Comparison of ENCODE assay signal across 10 cellular contexts in genomic region chr10:59387951-59388431, GRCh38. TPM values are rescaled to one million over a fixed set of nuclear protein-coding genes. Genes with fewer than 3 reads are reported as not detected.
DNase-seq lines count a peak whose midpoint lies in the region; ATAC-seq and TF ChIP-seq lines count a peak whose summit lies in the region.
"Had no signal": no experiment of that assay in that cellular context is flagged by ENCODE, and none has a peak within 500 bp of the region (broad histone marks: within the 10 kb centered on the region; RNA-seq: fewer than 3 reads in every experiment).

No MANE protein-coding gene starts in this region.

- TF ChIP-seq CTCF in SK-N-SH (IDR thresholded peaks at IDR 0.05) = no peak
- TF ChIP-seq CTCF in retinal pigment epithelial cell (conservative IDR thresholded peaks at IDR 0.05; ENCODE audit: low read depth, low read length) = no peak

- POLR2A ChIA-PET in SK-N-SH (lab: Yijun Ruan, JAX) = no interaction called here

- ATAC-seq in GM18502 (IDR thresholded peaks at IDR 0.05; ENCODE audit: poor library complexity, unreplicated experiment) = no peak
- ATAC-seq: activated CD4-positive, alpha-beta T cell treated with anti-CD3 and anti-CD28 coated beads for 36 hours had no signal

- H3K4me2 ChIP-seq in SK-N-SH = peak overlapping the region; percentile 36; the same call in 1 of the 2 replicates
- H3K4me2 ChIP-seq: KMS-11 had no signal

- no peaks in the 10 kb centered on the region for H3K9me2 ChIP-seq in SK-N-SH

- CTCF ChIA-PET in SK-N-SH (lab: Yijun Ruan, JAX) = no interaction called here

- peaks cover under 1 to 26% of the 10 kb centered on the region in 2 experiments for H3K4me1 ChIP-seq in SK-N-SH (ENCODE audit: control insufficient read depth in 1 of 2, insufficient read depth in 2 of 2, low read depth in 1 of 2, low read length in 1 of 2)

- no peaks in the 10 kb centered on the region for H3K27me3 ChIP-seq in SK-N-SH (ENCODE audit: insufficient read depth)

- peak overlapping the region; percentile 23; the same call in 1 of the 2 replicates for H2AFZ ChIP-seq in SK-N-SH (ENCODE audit: low read depth)

- peak overlapping the region; percentile 59; the same call in 1 of the 2 replicates for H3K9ac ChIP-seq in SK-N-SH
- H3K9ac ChIP-seq: KMS-11 had no signal

- no peaks in the 10 kb centered on the region for H4K20me1 ChIP-seq in SK-N-SH (ENCODE audit: insufficient read depth)

- no peak overlapping the region for H3K4me3 ChIP-seq in SK-N-SH (ENCODE audit: low read depth in 2 of 2, low read length in 1 of 2)
- no peak overlapping the region for H3K4me3 ChIP-seq in retinal pigment epithelial cell (ENCODE audit: low read length)

- H3K27ac ChIP-seq in SK-N-SH (ENCODE audit: low read depth in 2 of 2, low read length in 1 of 2) = peak overlapping the region; percentile 82 to 97; a peak in 3 of 4 replicates
- H3K27ac ChIP-seq: KMS-11 had no signal

- TF ChIP-seq EP300 in SK-N-SH (IDR thresholded peaks at IDR 0.05; ENCODE audit: borderline replicate concordance in 1 of 2, low read depth in 1 of 2, low read length in 1 of 2) = peak in 1 of 2 experiments; percentile 91; a peak in 3 of 4 replicates

- peak; percentile 94 for DNase-seq in GM04503 (ENCODE audit: low read depth)
- DNase-seq in SK-N-SH = no peak
- peak; percentile 98 for DNase-seq in fibroblast of peridontal ligament (ENCODE audit: extremely low read depth)
- peak; percentile 98 for DNase-seq in retinal pigment epithelial cell (ENCODE audit: low read depth)
- no peak for DNase-seq in UCSD-AML1 (lab: John Stamatoyannopoulos, UW; ENCODE audit: unreplicated experiment)
- no peak for DNase-seq in activated T-cell treated with anti-CD3 and anti-CD28 coated beads, Interleukin-2, amount 50 U/mL, for 1 hour
- no peak for DNase-seq in DMS114 treated with DMSO at 0.1 percent for 48 hours (lab: John Stamatoyannopoulos, UW; ENCODE audit: unreplicated experiment)
- DNase-seq: activated CD4-positive, alpha-beta T cell treated with anti-CD3 and anti-CD28 coated beads for 36 hours had no signal

- H3K79me2 ChIP-seq in SK-N-SH (ENCODE audit: insufficient read depth) = no peaks in the 10 kb centered on the region

- peaks cover 37% of the 10 kb centered on the region for H3F3A ChIP-seq in SK-N-SH (replicated peaks; ENCODE audit: insufficient read depth)

- no peak for TF ChIP-seq RAD21 in SK-N-SH (IDR thresholded peaks at IDR 0.05; ENCODE audit: low read length)

- 17% methylated on average over 1 of the region's 1 CpG for WGBS in SK-N-SH (ENCODE audit: low lambda C conversion rate)

- no peaks in the 10 kb centered on the region for H3K9me3 ChIP-seq in SK-N-SH

- no peaks in the 10 kb centered on the region for H3K36me3 ChIP-seq in SK-N-SH (replicated peaks in 1 of 2; ENCODE audit: control insufficient read depth in 1 of 2, insufficient read depth in 2 of 2, low read length in 1 of 2)

TF ChIP-seq in SK-N-SH, 30 proteins besides CTCF, POLR2A, EP300 and RAD21 (continues in another document):
- peak; percentile 93 for TF ChIP-seq FOXM1 (IDR thresholded peaks at IDR 0.05; ENCODE audit: low read depth)
- no peak; the same call in 1 of the 2 replicates for TF ChIP-seq TAF1 (IDR thresholded peaks at IDR 0.05; ENCODE audit: borderline replicate concordance, low read depth, low read length)
- no peak for TF ChIP-seq GATA2 (CRISPR knock-in tag; IDR thresholded peaks at IDR 0.05)
- no peak for TF ChIP-seq SIN3A (IDR thresholded peaks at IDR 0.05; ENCODE audit: borderline replicate concordance, low read depth, low read length)
- TF ChIP-seq SMC3 (IDR thresholded peaks at IDR 0.05; ENCODE audit: low read depth, low read length) = no peak
- TF ChIP-seq ZBTB33 (IDR thresholded peaks at IDR 0.05; ENCODE audit: borderline replicate concordance, low read depth) = peak; percentile 80; the same call in 1 of the 2 replicates
- TF ChIP-seq EZH2phosphoT487 (IDR thresholded peaks at IDR 0.05; ENCODE audit: borderline replicate concordance, low read depth) = no peak
- TF ChIP-seq CHD2 (IDR thresholded peaks at IDR 0.05; ENCODE audit: low read length, partially characterized antibody) = no peak
- no peak; the same call in 1 of the 2 replicates for TF ChIP-seq YY1 (IDR thresholded peaks at IDR 0.05; ENCODE audit: low read depth)
- TF ChIP-seq RCOR1 (IDR thresholded peaks at IDR 0.05; ENCODE audit: low read length) = no peak
- peak; percentile 95 for TF ChIP-seq TCF12 (IDR thresholded peaks at IDR 0.05)
- no peak for TF ChIP-seq NRF1 (IDR thresholded peaks at IDR 0.05; ENCODE audit: low read depth, low read length)
- no peak for TF ChIP-seq RFX5 (IDR thresholded peaks at IDR 0.05; ENCODE audit: low read length)
- TF ChIP-seq REST (IDR thresholded peaks at IDR 0.05; ENCODE audit: low read depth, low read length) = no peak
- TF ChIP-seq RXRA (IDR thresholded peaks at IDR 0.05; ENCODE audit: borderline replicate concordance, low read depth) = peak; percentile 94
- TF ChIP-seq PBX3 (IDR thresholded peaks at IDR 0.05) = peak; percentile 87
- peak; percentile 90 for TF ChIP-seq TEAD4 (IDR thresholded peaks at IDR 0.05; ENCODE audit: borderline replicate concordance, insufficient read depth)
- TF ChIP-seq MAX (IDR thresholded peaks at IDR 0.05; ENCODE audit: low read depth) = peak; percentile 74; the same call in 1 of the 2 replicates
- TF ChIP-seq MXI1 (IDR thresholded peaks at IDR 0.05; ENCODE audit: low read depth, low read length) = no peak
- TF ChIP-seq GABPA (IDR thresholded peaks at IDR 0.05; ENCODE audit: low read depth) = no peak
- no peak for TF ChIP-seq USF1 (IDR thresholded peaks at IDR 0.05; ENCODE audit: borderline replicate concordance, low read depth)

RNA-seq across cellular contexts. Expression of gene FAM13C, which starts 25.6 kb away (rescaled TPM):
- polyA plus RNA-seq in SK-N-SH (2012; rRNA removed) = 7.0 and 7.6 TPM in 2 replicates
- 6.5 and 6.8 TPM in 2 replicates for polyA plus RNA-seq in SK-N-SH (2012; cell fraction: cytosol; rRNA removed)
- 11.8 and 14.4 TPM in 2 replicates for polyA plus RNA-seq in SK-N-SH (2012; cell fraction: nucleus; rRNA removed)

Comparison
In these comparisons a context has a peak if more than half of its experiments do, and no peak if none do; other contexts are left out.
1. DNase-seq: peak in GM04503 (single experiment), fibroblast of peridontal ligament (single experiment) and retinal pigment epithelial cell (single experiment); none in SK-N-SH (single experiment), UCSD-AML1 (single experiment), activated T-cell treated with anti-CD3 and anti-CD28 coated beads, Interleukin-2, amount 50 U/mL, for 1 hour (single experiment) and DMS114 treated with DMSO at 0.1 percent for 48 hours (single experiment).